ENCODE assay signal across 1 cellular context in genomic region chr11:66328036-66328306, GRCh38.
TF ChIP-seq lines count a peak whose summit lies in the region.

No MANE protein-coding gene starts in this region.

TF ChIP-seq in GM23338, 12 proteins besides CTCF, POLR2A, EP300 and RAD21 (continued from another document):
- TF ChIP-seq CREB1 (CRISPR knock-in tag; IDR thresholded peaks at IDR 0.05; ENCODE audit: low read depth) (no peak), EZH2 (IDR thresholded peaks at IDR 0.05; ENCODE audit: low read depth, unreplicated experiment) (no peak), POLR2AphosphoS5 (IDR thresholded peaks at IDR 0.05; ENCODE audit: low read depth) (no peak), EZH2phosphoT487 (IDR thresholded peaks at IDR 0.05; ENCODE audit: unreplicated experiment) (no peak), STAT1 (IDR thresholded peaks at IDR 0.05; ENCODE audit: unreplicated experiment) (no peak), NANOG (IDR thresholded peaks at IDR 0.05; ENCODE audit: borderline replicate concordance) (no peak)
TF ChIP-seq in GM23338: peak in this region for 0.
